In genomic region chrX:103686199-103687072, GRCh38 we compare ENCODE assay signal across 8 cellular contexts.
DNase-seq lines count a peak whose midpoint lies in the region; ATAC-seq lines count a peak whose summit lies in the region.

Gene MORF4L2 (minus strand): TSS chrX:103686699. CDS start chrX:103677027, 9,672 bp downstream.

- peaks cover 30% of the 10 kb centered on the region for H3K36me3 Mint-ChIP-seq in effector memory CD8-positive, alpha-beta T cell (ENCODE audit: insufficient read depth)

- H3K27me3 Mint-ChIP-seq in effector memory CD8-positive, alpha-beta T cell: no peaks in the 10 kb centered on the region

- H3K9me3 Mint-ChIP-seq in effector memory CD8-positive, alpha-beta T cell: no peaks in the 10 kb centered on the region

- peaks cover 0 to 4% of the 10 kb centered on the region in 2 donors for H3K4me1 Mint-ChIP-seq in effector memory CD8-positive, alpha-beta T cell (ENCODE audit: low read depth in 2 of 2)

- ATAC-seq in GM19468 (IDR thresholded peaks at IDR 0.05; ENCODE audit: extremely low read depth, unreplicated experiment): peak; percentile 90
- ATAC-seq in effector memory CD8-positive, alpha-beta T cell (replicated peaks): peak; percentile 83

- H3K4me3 Mint-ChIP-seq in effector memory CD8-positive, alpha-beta T cell: no peak within 1 kb of the TSS

- H3K27ac Mint-ChIP-seq in effector memory CD8-positive, alpha-beta T cell: no peak within 1 kb of the TSS

- DNase-seq in CMK (ENCODE audit: low read depth) (peak; percentile 89), HS-5 (ENCODE audit: low read depth) (peak; percentile 92), medulla oblongata (ENCODE audit: extremely low spot score) (peak; percentile 95)
- DNase-seq in NK-92 treated with Interleukin-12 subunit alpha and Interleukin-12 subunit beta, amount 100 ng/mL, for 24 hours (lab: John Stamatoyannopoulos, UW): peak; percentile 77
- peak; percentile 82 for DNase-seq in activated CD8-positive, alpha-beta memory T cell treated with anti-CD3 and anti-CD28 coated beads for 24 hours
- peak; percentile 79 to 82 (median 81) for DNase-seq in effector memory CD8-positive, alpha-beta T cell
- DNase-seq in stimulated activated CD8-positive, alpha-beta memory T cell treated with anti-CD3 and anti-CD28 coated beads, Interleukin-12 subunit alpha, Interleukin-12 subunit beta, amount 100 ng/mL, for 4 hours (ENCODE audit: low read depth): peak; percentile 68

Comparison
In these comparisons a context has a peak if more than half of its experiments do, and no peak if none do; other contexts are left out.
1. Peak in every context shown above with its lines: DNase-seq and ATAC-seq.